Comparison of ENCODE assay signal across 8 cellular contexts in genomic region chr19:6632747-6633455, GRCh38. TPM values are rescaled to one million over a fixed set of nuclear protein-coding genes. Genes with fewer than 3 reads are reported as not detected.
DNase-seq lines count a peak whose midpoint lies in the region; ATAC-seq and TF ChIP-seq lines count a peak whose summit lies in the region.
"Not testable (repeated sequence)": the region's sequence is repeated elsewhere in the genome, so short reads cannot be mapped to it uniquely, and the experiment has no call there.

No MANE protein-coding gene starts in this region.

- ATAC-seq in activated naive CD8-positive, alpha-beta T cell treated with anti-CD3 and anti-CD28 coated beads, Interleukin-2, amount 50 U/mL, for 24 hours: not testable (repeated sequence)

- peak in 12 of 14 donors; percentile 5 to 56 (median 37) for DNase-seq in C1 segment of cervical spinal cord (lab: John Stamatoyannopoulos, UW)
- DNase-seq in H4 (ENCODE audit: low spot score): peak; percentile 64
- peak; percentile 45 for DNase-seq in NCI-H226
- DNase-seq in T-helper 2 cell treated with Interferon-gamma antibody and Interleukin-4, amounts not matched to agents 5 μg/mL and 100 μg/mL, for 36 hours (ENCODE audit: low spot score): peak; percentile 53
- DNase-seq in activated naive CD8-positive, alpha-beta T cell treated with anti-CD3 and anti-CD28 coated beads, Interleukin-2, amount 50 U/mL, for 24 hours: peak; percentile 72
- peak; percentile 32 to 63 for DNase-seq in foreskin fibroblast
- peak; percentile 28 for DNase-seq in middle frontal gyrus (ENCODE audit: extremely low spot score, low spot score)
- DNase-seq in stimulated activated CD4-positive, alpha-beta T cell treated with anti-CD3 and anti-CD28 coated beads, TNF-alpha, amount 100 ng/mL, for 24 hours (ENCODE audit: low read depth in 3 of 3): peak in 2 of 3 experiments; percentile 16 to 63

- H3K36me3 Mint-ChIP-seq in T-helper 2 cell treated with Interferon-gamma antibody and Interleukin-4, amounts not matched to agents 5 μg/mL and 100 μg/mL, for 36 hours (ENCODE audit: low read depth); activated naive CD8-positive, alpha-beta T cell treated with anti-CD3 and anti-CD28 coated beads, Interleukin-2, amount 50 U/mL, for 24 hours (ENCODE audit: low read depth): not testable (repeated sequence)

- H3K4me3 Mint-ChIP-seq in T-helper 2 cell treated with Interferon-gamma antibody and Interleukin-4, amounts not matched to agents 5 μg/mL and 100 μg/mL, for 36 hours; activated naive CD8-positive, alpha-beta T cell treated with anti-CD3 and anti-CD28 coated beads, Interleukin-2, amount 50 U/mL, for 24 hours: not testable (repeated sequence)

- not testable (repeated sequence) for H3K27ac Mint-ChIP-seq in T-helper 2 cell treated with Interferon-gamma antibody and Interleukin-4, amounts not matched to agents 5 μg/mL and 100 μg/mL, for 36 hours; activated naive CD8-positive, alpha-beta T cell treated with anti-CD3 and anti-CD28 coated beads, Interleukin-2, amount 50 U/mL, for 24 hours

- H3K4me3 ChIP-seq in foreskin fibroblast (ENCODE audit: low read depth in 1 of 2, low read length in 2 of 2): not testable (repeated sequence)

- peaks cover 21% of the 10 kb centered on the region for H3K4me1 Mint-ChIP-seq in T-helper 2 cell treated with Interferon-gamma antibody and Interleukin-4, amounts not matched to agents 5 μg/mL and 100 μg/mL, for 36 hours (ENCODE audit: low read depth)
- H3K4me1 Mint-ChIP-seq in activated naive CD8-positive, alpha-beta T cell treated with anti-CD3 and anti-CD28 coated beads, Interleukin-2, amount 50 U/mL, for 24 hours: peaks cover 41% of the 10 kb centered on the region

- TF ChIP-seq CTCF in foreskin fibroblast (IDR thresholded peaks at IDR 0.05; ENCODE audit: low read depth, low read length): peak; percentile 58

- H3K9me3 Mint-ChIP-seq in T-helper 2 cell treated with Interferon-gamma antibody and Interleukin-4, amounts not matched to agents 5 μg/mL and 100 μg/mL, for 36 hours; activated naive CD8-positive, alpha-beta T cell treated with anti-CD3 and anti-CD28 coated beads, Interleukin-2, amount 50 U/mL, for 24 hours: not testable (repeated sequence)

- H3K27me3 Mint-ChIP-seq in T-helper 2 cell treated with Interferon-gamma antibody and Interleukin-4, amounts not matched to agents 5 μg/mL and 100 μg/mL, for 36 hours (ENCODE audit: low read depth); activated naive CD8-positive, alpha-beta T cell treated with anti-CD3 and anti-CD28 coated beads, Interleukin-2, amount 50 U/mL, for 24 hours: not testable (repeated sequence)

RNA-seq across cellular contexts. Expression of gene TNFSF14, which starts 37.1 kb away (rescaled TPM):
- total RNA-seq in H4 (2014; rRNA removed; shearing (Covaris generic)): 0.04 TPM in 1 of 2 replicates, not detected in the other

RNA-seq across cellular contexts. Expression of gene CD70, which starts 42.0 kb away (rescaled TPM):
- 0.12 TPM in 1 of 2 replicates, not detected in the other for total RNA-seq in H4 (2014; rRNA removed; shearing (Covaris generic))
